ENCODE assay signal across 30 cellular contexts in genomic region chr3:107994181-107994580, GRCh38.
DNase-seq lines count a peak whose midpoint lies in the region; ATAC-seq, FAIRE-seq and TF ChIP-seq lines count a peak whose summit lies in the region.
"Had no signal": no experiment of that assay in that cellular context is flagged by ENCODE, and none has a peak within 500 bp of the region (broad histone marks: within the 10 kb centered on the region; RNA-seq: fewer than 3 reads in every experiment).

No MANE protein-coding gene starts in this region.

- no peak for ATAC-seq in GM21717 (IDR thresholded peaks at IDR 0.05; ENCODE audit: unreplicated experiment)
- ATAC-seq: activated CD8-positive, alpha-beta T cell treated with anti-CD3 and anti-CD28 coated beads for 36 hours; GM23338; left colon; T-helper 17 cell had no signal

- H3K4me1 ChIP-seq in Karpas-422 (ENCODE audit: low read length), result peaks cover 63% of the 10 kb centered on the region
- H3K4me1 ChIP-seq: tibial artery had no signal

- no peak for FAIRE-seq in bronchial epithelial cell (lab: Jason Lieb, UNC)

- DNase-seq in Karpas-422 (peak; percentile 68), bronchial epithelial cell (ENCODE audit: low read depth) (peak; percentile 53), kidney glomerular epithelial cell (lab: John Stamatoyannopoulos, UW) (peak; percentile 21), type B pancreatic cell (ENCODE audit: extremely low spot score, unreplicated experiment) (no peak), NCI-H2196 treated with DMSO at 0.1 percent for 48 hours (lab: John Stamatoyannopoulos, UW; ENCODE audit: unreplicated experiment) (no peak)
- no peak for DNase-seq in activated CD4-positive, alpha-beta T cell treated with anti-CD3 and anti-CD28 coated beads, Interleukin-2, amount 10 ng/mL, durations not matched to agents 7 days and 5 days
- DNase-seq: activated CD8-positive, alpha-beta memory T cell treated with anti-CD3 and anti-CD28 coated beads, Interleukin-2, amount 50 U/mL, for 48 hours; activated CD8-positive, alpha-beta T cell treated with anti-CD3 and anti-CD28 coated beads for 36 hours; activated naive CD4-positive, alpha-beta T cell treated with Interleukin-2 at 50 U/mL for 16 hours; central memory CD4-positive, alpha-beta T cell; dermis blood vessel endothelial cell; DMS79 treated with DMSO at 0.1 percent for 48 hours; endodermal cell; left colon; NCI-H1048; NCI-H1694 treated with DMSO at 0.1 percent for 48 hours; NCI-H524; nephron progenitor cell; OCI-M1; retina; SHP77; stimulated activated CD4-positive, alpha-beta T cell treated with anti-CD3 and anti-CD28 coated beads, Interleukin-1b, Interleukin-23, amount 100 ng/mL, for 48 hours; stomach; T-helper 17 cell; tibial artery had no signal

- H2AFZ ChIP-seq in Karpas-422 (ENCODE audit: low read length), result no peak overlapping the region
- H2AFZ ChIP-seq: GM23338, hepatocyte had no signal

- H3K27ac ChIP-seq in Karpas-422 (ENCODE audit: low read length), result peak overlapping the region; percentile 26; the same call in 1 of the 2 replicates
- H3K27ac ChIP-seq: C4-2B, stomach, tibial artery had no signal

- no peak overlapping the region for H3K4me3 ChIP-seq in Karpas-422 (ENCODE audit: low read length)
- no peak overlapping the region for H3K4me3 ChIP-seq in bronchial epithelial cell (ENCODE audit: low read depth, low read length)
- H3K4me3 ChIP-seq: GM23338, hepatocyte, stomach, tibial artery had no signal

- H4K20me1 ChIP-seq in Karpas-422 (ENCODE audit: insufficient read depth, low read depth, low read length), result no peaks in the 10 kb centered on the region

- H3K9me3 ChIP-seq in Karpas-422 (ENCODE audit: low read length), result no peaks in the 10 kb centered on the region
- H3K9me3 ChIP-seq: stomach, tibial artery had no signal

- H3K9ac ChIP-seq in Karpas-422 (ENCODE audit: low read length), result no peak overlapping the region

- no peaks in the 10 kb centered on the region for H3K27me3 ChIP-seq in Karpas-422 (ENCODE audit: low read length)
- H3K27me3 ChIP-seq in bronchial epithelial cell (ENCODE audit: control insufficient read depth, insufficient read depth, low read length), result no peaks in the 10 kb centered on the region
- H3K27me3 ChIP-seq: hepatocyte, stomach, tibial artery had no signal

- TF ChIP-seq CTCF in bronchial epithelial cell (IDR thresholded peaks at IDR 0.05; ENCODE audit: insufficient read depth, low read length, severe bottlenecking), result no peak
- no peak for TF ChIP-seq CTCF in type B pancreatic cell (conservative IDR thresholded peaks at IDR 0.05)

- peak overlapping the region; percentile 94 for H3K27ac Mint-ChIP-seq in type B pancreatic cell
- no peak overlapping the region for H3K27ac Mint-ChIP-seq in activated CD4-positive, alpha-beta T cell treated with anti-CD3 and anti-CD28 coated beads, Interleukin-2, amount 10 ng/mL, durations not matched to agents 7 days and 5 days
- H3K27ac Mint-ChIP-seq: activated CD8-positive, alpha-beta T cell treated with anti-CD3 and anti-CD28 coated beads for 36 hours; activated T-helper 1 cell treated with anti-CD3 and anti-CD28 coated beads, Interleukin-12 subunit alpha, Interleukin-12 subunit beta, Interleukin-2, Interleukin-4 antibody, amounts not matched to agents 30 ng/mL and 10 ng/mL and 1 ng/mL, durations not matched to agents 14 hours and 24 hours and 36 hours; endodermal cell; GM23338; nephron progenitor cell; T-helper 17 cell had no signal

- POLR2A ChIA-PET in activated CD4-positive, alpha-beta T cell treated with anti-CD3 and anti-CD28 coated beads, Interleukin-2, amount 10 ng/mL, durations not matched to agents 7 days and 5 days (lab: Charles Lee), result interaction anchor here (0.5 kb wide), 1 partner anchor 394 kb away, joined by 3 read pairs; no protein-coding TSS in a partner anchor

- CTCF ChIA-PET in activated CD4-positive, alpha-beta T cell treated with anti-CD3 and anti-CD28 coated beads, Interleukin-2, amount 10 ng/mL, durations not matched to agents 7 days and 5 days (lab: Charles Lee), result interaction anchor here (1.0 to 1.1 kb wide), 3 partner anchors 10 to 34 kb away, joined by 3 to 4 read pairs (median 3); no protein-coding TSS in a partner anchor

- H3K9me2 ChIP-seq in Karpas-422 (replicated peaks; ENCODE audit: insufficient read depth, low read length), result no peaks in the 10 kb centered on the region

- no peaks in the 10 kb centered on the region for H3K27me3 Mint-ChIP-seq in type B pancreatic cell
- no peaks in the 10 kb centered on the region for H3K27me3 Mint-ChIP-seq in activated CD4-positive, alpha-beta T cell treated with anti-CD3 and anti-CD28 coated beads, Interleukin-2, amount 10 ng/mL, durations not matched to agents 7 days and 5 days
- H3K27me3 Mint-ChIP-seq: activated CD8-positive, alpha-beta T cell treated with anti-CD3 and anti-CD28 coated beads for 36 hours; T-helper 17 cell had no signal

- peaks cover 50% of the 10 kb centered on the region for H3K4me1 Mint-ChIP-seq in type B pancreatic cell (ENCODE audit: unreplicated experiment)
- peaks cover under 1% of the 10 kb centered on the region for H3K4me1 Mint-ChIP-seq in activated CD4-positive, alpha-beta T cell treated with anti-CD3 and anti-CD28 coated beads, Interleukin-2, amount 10 ng/mL, durations not matched to agents 7 days and 5 days

- H3K4me2 ChIP-seq in Karpas-422 (ENCODE audit: low read depth, low read length, poor library complexity, severe bottlenecking), result peak overlapping the region; percentile 23
- H3K4me2 ChIP-seq: GM23338 had no signal

- H3K4me3 Mint-ChIP-seq in type B pancreatic cell, result peak overlapping the region; percentile 13
- no peak overlapping the region for H3K4me3 Mint-ChIP-seq in activated CD4-positive, alpha-beta T cell treated with anti-CD3 and anti-CD28 coated beads, Interleukin-2, amount 10 ng/mL, durations not matched to agents 7 days and 5 days
- H3K4me3 Mint-ChIP-seq: activated CD8-positive, alpha-beta T cell treated with anti-CD3 and anti-CD28 coated beads for 36 hours; activated T-helper 1 cell treated with anti-CD3 and anti-CD28 coated beads, Interleukin-12 subunit alpha, Interleukin-12 subunit beta, Interleukin-2, Interleukin-4 antibody, amounts not matched to agents 30 ng/mL and 10 ng/mL and 1 ng/mL, durations not matched to agents 14 hours and 24 hours and 36 hours; endodermal cell; GM23338; nephron progenitor cell; T-helper 17 cell had no signal

- peaks cover 13% of the 10 kb centered on the region for H3K9me3 Mint-ChIP-seq in type B pancreatic cell
- H3K9me3 Mint-ChIP-seq in activated CD4-positive, alpha-beta T cell treated with anti-CD3 and anti-CD28 coated beads, Interleukin-2, amount 10 ng/mL, durations not matched to agents 7 days and 5 days, result no peaks in the 10 kb centered on the region
- H3K9me3 Mint-ChIP-seq: activated CD8-positive, alpha-beta T cell treated with anti-CD3 and anti-CD28 coated beads for 36 hours; activated T-helper 1 cell treated with anti-CD3 and anti-CD28 coated beads, Interleukin-12 subunit alpha, Interleukin-12 subunit beta, Interleukin-2, Interleukin-4 antibody, amounts not matched to agents 30 ng/mL and 10 ng/mL and 1 ng/mL, durations not matched to agents 14 hours and 24 hours and 36 hours; endodermal cell; GM23338; nephron progenitor cell had no signal

- H3K79me2 ChIP-seq in Karpas-422 (ENCODE audit: low read length), result no peaks in the 10 kb centered on the region
- H3K79me2 ChIP-seq: hepatocyte had no signal

- H3K36me3 ChIP-seq in Karpas-422 (ENCODE audit: insufficient read depth, low read length) (no peaks in the 10 kb centered on the region), bronchial epithelial cell (ENCODE audit: control insufficient read depth, insufficient read depth, low read length) (no peaks in the 10 kb centered on the region)
- H3K36me3 ChIP-seq: stomach, tibial artery had no signal

- H3K36me3 Mint-ChIP-seq in type B pancreatic cell, result no peaks in the 10 kb centered on the region
- H3K36me3 Mint-ChIP-seq in activated CD4-positive, alpha-beta T cell treated with anti-CD3 and anti-CD28 coated beads, Interleukin-2, amount 10 ng/mL, durations not matched to agents 7 days and 5 days (ENCODE audit: low read depth), result no peaks in the 10 kb centered on the region

Comparison
In these comparisons a context has a peak if more than half of its experiments do, and no peak if none do; other contexts are left out.
1. DNase-seq: peak in Karpas-422 (single experiment), bronchial epithelial cell (single experiment) and kidney glomerular epithelial cell (single experiment); none in type B pancreatic cell (single experiment), activated CD4-positive, alpha-beta T cell treated with anti-CD3 and anti-CD28 coated beads, Interleukin-2, amount 10 ng/mL, durations not matched to agents 7 days and 5 days (single experiment) and NCI-H2196 treated with DMSO at 0.1 percent for 48 hours (single experiment).